Comparison of ENCODE assay signal across 8 cellular contexts in genomic region chr14:103189481-103190470, GRCh38.
DNase-seq lines count a peak whose midpoint lies in the region; ATAC-seq and TF ChIP-seq lines count a peak whose summit lies in the region.

No MANE protein-coding gene starts in this region.

- peaks cover 9% of the 10 kb centered on the region for H3K4me1 Mint-ChIP-seq in activated CD8-positive, alpha-beta T cell treated with anti-CD3 and anti-CD28 coated beads, Interleukin-2, amount 10 ng/mL, durations not matched to agents 7 days and 5 days (ENCODE audit: low read depth)
- H3K4me1 Mint-ChIP-seq in activated CD8-positive, alpha-beta T cell treated with anti-CD3 and anti-CD28 coated beads for 36 hours (ENCODE audit: low read depth), result peaks cover 8% of the 10 kb centered on the region

- H3K27ac ChIP-seq in Peyer's patch, result peak overlapping the region in 1 of 4 donors; percentile 36
- H3K27ac ChIP-seq in skin epidermis, result peak overlapping the region in 2 of 21 experiments; percentile 0 to 29

- H3K4me3 ChIP-seq in Peyer's patch, result peak overlapping the region in 3 of 4 donors; percentile 33 to 56 (median 56)
- H3K4me3 ChIP-seq in iPS-15b (ENCODE audit: low read depth, low read length), result peak overlapping the region; percentile 53
- peak overlapping the region in 4 of 7 experiments; percentile 9 to 41 (median 31) for H3K4me3 ChIP-seq in skin epidermis

- ATAC-seq in activated CD8-positive, alpha-beta T cell treated with anti-CD3 and anti-CD28 coated beads, Interleukin-2, amount 10 ng/mL, durations not matched to agents 7 days and 5 days, result no peak
- ATAC-seq in activated CD8-positive, alpha-beta T cell treated with anti-CD3 and anti-CD28 coated beads for 36 hours, result no peak
- ATAC-seq in GM21381 (IDR thresholded peaks at IDR 0.05; ENCODE audit: unreplicated experiment) (no peak), HG03457 (IDR thresholded peaks at IDR 0.05; ENCODE audit: unreplicated experiment) (no peak)

- no peaks in the 10 kb centered on the region for H3K36me3 ChIP-seq in Peyer's patch
- H3K36me3 ChIP-seq in iPS-15b (ENCODE audit: control insufficient read depth, insufficient read depth, low read length), result no peaks in the 10 kb centered on the region

- H3K9me3 ChIP-seq in Peyer's patch (no peaks in the 10 kb centered on the region), iPS-15b (ENCODE audit: control insufficient read depth, insufficient read depth, low read length) (no peaks in the 10 kb centered on the region)

- peaks cover 48% of the 10 kb centered on the region for H3K27me3 Mint-ChIP-seq in activated CD8-positive, alpha-beta T cell treated with anti-CD3 and anti-CD28 coated beads, Interleukin-2, amount 10 ng/mL, durations not matched to agents 7 days and 5 days (ENCODE audit: low read depth)
- H3K27me3 Mint-ChIP-seq in activated CD8-positive, alpha-beta T cell treated with anti-CD3 and anti-CD28 coated beads for 36 hours, result peaks cover 37% of the 10 kb centered on the region

- H3K27me3 ChIP-seq in Peyer's patch (no peaks in the 10 kb centered on the region), iPS-15b (ENCODE audit: control insufficient read depth, insufficient read depth, low read length) (peaks cover 25% of the 10 kb centered on the region)

- H3K36me3 Mint-ChIP-seq in activated CD8-positive, alpha-beta T cell treated with anti-CD3 and anti-CD28 coated beads, Interleukin-2, amount 10 ng/mL, durations not matched to agents 7 days and 5 days (ENCODE audit: low read depth), result no peaks in the 10 kb centered on the region
- no peaks in the 10 kb centered on the region for H3K36me3 Mint-ChIP-seq in activated CD8-positive, alpha-beta T cell treated with anti-CD3 and anti-CD28 coated beads for 36 hours (ENCODE audit: low read depth)

- DNase-seq in activated CD8-positive, alpha-beta T cell treated with anti-CD3 and anti-CD28 coated beads, Interleukin-2, amount 10 ng/mL, durations not matched to agents 7 days and 5 days, result no peak
- no peak for DNase-seq in activated CD8-positive, alpha-beta T cell treated with anti-CD3 and anti-CD28 coated beads for 36 hours
- DNase-seq in Peyer's patch (peak in 1 of 3 donors; percentile 36), COLO829 (ENCODE audit: low spot score) (no peak)

- no peak overlapping the region for H3K27ac Mint-ChIP-seq in activated CD8-positive, alpha-beta T cell treated with anti-CD3 and anti-CD28 coated beads, Interleukin-2, amount 10 ng/mL, durations not matched to agents 7 days and 5 days
- H3K27ac Mint-ChIP-seq in activated CD8-positive, alpha-beta T cell treated with anti-CD3 and anti-CD28 coated beads for 36 hours, result no peak overlapping the region

- CTCF ChIA-PET in activated CD8-positive, alpha-beta T cell treated with anti-CD3 and anti-CD28 coated beads, Interleukin-2, amount 10 ng/mL, durations not matched to agents 7 days and 5 days (lab: Charles Lee), result no interaction called here
- CTCF ChIA-PET in activated CD8-positive, alpha-beta T cell treated with anti-CD3 and anti-CD28 coated beads for 36 hours (lab: Charles Lee), result interaction anchor here (1.0 to 1.2 kb wide), 3 partner anchors 83 to 115 kb away, joined by 3 to 7 read pairs (median 4); no protein-coding TSS in a partner anchor

- intact Hi-C loops in activated CD8-positive, alpha-beta T cell treated with anti-CD3 and anti-CD28 coated beads for 36 hours (cut with micrococcal nuclease), result loop anchor here (10.0 kb wide), 1 partner anchor 105 kb away; no protein-coding TSS in a partner anchor

- H3K4me3 Mint-ChIP-seq in activated CD8-positive, alpha-beta T cell treated with anti-CD3 and anti-CD28 coated beads, Interleukin-2, amount 10 ng/mL, durations not matched to agents 7 days and 5 days, result peak overlapping the region; percentile 22
- no peak overlapping the region for H3K4me3 Mint-ChIP-seq in activated CD8-positive, alpha-beta T cell treated with anti-CD3 and anti-CD28 coated beads for 36 hours

- TF ChIP-seq CTCF in activated CD8-positive, alpha-beta T cell treated with anti-CD3 and anti-CD28 coated beads for 36 hours (IDR thresholded peaks at IDR 0.05), result no peak
- no peak for TF ChIP-seq CTCF in Peyer's patch (IDR thresholded peaks at IDR 0.05)

- POLR2A ChIA-PET in activated CD8-positive, alpha-beta T cell treated with anti-CD3 and anti-CD28 coated beads, Interleukin-2, amount 10 ng/mL, durations not matched to agents 7 days and 5 days (lab: Charles Lee), result no interaction called here
- POLR2A ChIA-PET in activated CD8-positive, alpha-beta T cell treated with anti-CD3 and anti-CD28 coated beads for 36 hours (lab: Charles Lee), result no interaction called here

- H3K9me3 Mint-ChIP-seq in activated CD8-positive, alpha-beta T cell treated with anti-CD3 and anti-CD28 coated beads, Interleukin-2, amount 10 ng/mL, durations not matched to agents 7 days and 5 days (ENCODE audit: insufficient read depth), result no peaks in the 10 kb centered on the region
- H3K9me3 Mint-ChIP-seq in activated CD8-positive, alpha-beta T cell treated with anti-CD3 and anti-CD28 coated beads for 36 hours, result no peaks in the 10 kb centered on the region

- TF ChIP-seq POLR2A in Peyer's patch (IDR thresholded peaks at IDR 0.05), result no peak

- H3K4me1 ChIP-seq in Peyer's patch (peaks cover 0 to 21% (median 4%) of the 10 kb centered on the region in 4 donors), iPS-15b (ENCODE audit: control insufficient read depth, insufficient read depth, low read length) (peaks cover 9% of the 10 kb centered on the region)

- no peak overlapping the region for H3K9ac ChIP-seq in iPS-15b (ENCODE audit: low read depth, low read length)
